23 cellular contexts compared by ENCODE assay signal in the genomic region with DNA sequence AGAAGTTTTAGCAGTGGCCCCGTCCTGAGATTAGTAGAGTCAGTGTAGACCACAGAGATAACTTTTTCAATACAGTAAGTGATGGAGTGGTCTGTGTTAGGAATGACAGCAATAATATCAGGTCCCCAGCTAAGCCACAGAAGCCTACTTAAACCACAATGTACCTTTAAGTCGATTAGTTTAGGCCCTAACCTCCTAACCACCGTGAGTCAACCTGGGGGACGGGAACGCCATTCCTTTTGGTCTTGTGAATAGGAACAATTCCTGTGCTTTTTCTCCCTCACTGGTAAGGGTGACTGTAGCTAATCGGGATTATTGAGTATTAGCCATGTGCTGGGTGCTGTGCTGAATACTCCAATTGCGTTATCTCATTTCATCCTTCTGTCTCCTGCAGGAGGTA. TPM values are rescaled to one million over a fixed set of nuclear protein-coding genes. Genes with fewer than 3 reads are reported as not detected.
DNase-seq lines count a peak whose midpoint lies in the region; ATAC-seq, FAIRE-seq and TF ChIP-seq lines count a peak whose summit lies in the region.
"Had no signal": no experiment of that assay in that cellular context is flagged by ENCODE, and none has a peak within 500 bp of the region (broad histone marks: within the 10 kb centered on the region; RNA-seq: fewer than 3 reads in every experiment).

No MANE protein-coding gene starts in this region.

- H3K27me3 ChIP-seq in left ventricle myocardium inferior (ENCODE audit: low read depth) (no peaks in the 10 kb centered on the region), ascending aorta (no peaks in the 10 kb centered on the region)

- ATAC-seq in Right ventricle myocardium superior (ENCODE audit: poor library complexity) = no peak
- ATAC-seq: HepG2 had no signal

- H3K4me1 ChIP-seq in left ventricle myocardium inferior = peaks cover 96% of the 10 kb centered on the region
- peaks cover 19 to 74% of the 10 kb centered on the region in 2 donors for H3K4me1 ChIP-seq in ascending aorta

- no peaks in the 10 kb centered on the region for H3K9me3 ChIP-seq in left ventricle myocardium inferior (replicated peaks)
- no peaks in the 10 kb centered on the region for H3K9me3 ChIP-seq in ascending aorta

- H3K4me3 ChIP-seq in left ventricle myocardium inferior (no peak overlapping the region), ascending aorta (no peak overlapping the region)
- H3K4me3 ChIP-seq: PC-9 had no signal

- no peak for TF ChIP-seq CTCF in left ventricle myocardium inferior (IDR thresholded peaks at IDR 0.05; ENCODE audit: borderline replicate concordance)
- TF ChIP-seq CTCF in ascending aorta (IDR thresholded peaks at IDR 0.05) = no peak

- peak overlapping the region; percentile 17 for H3K27ac ChIP-seq in left ventricle myocardium inferior (replicated peaks)
- H3K27ac ChIP-seq in ascending aorta = peak overlapping the region; percentile 58 to 75
- H3K27ac ChIP-seq: PC-9 had no signal

- H3K36me3 ChIP-seq in left ventricle myocardium inferior (no peaks in the 10 kb centered on the region), ascending aorta (no peaks in the 10 kb centered on the region)

- DNase-seq in left ventricle myocardium inferior (no peak), Right ventricle myocardium superior (no peak), ascending aorta (ENCODE audit: low spot score in 2 of 2) (no peak), glomerular visceral epithelial cell (ENCODE audit: extremely low spot score) (peak; percentile 36), urothelium cell line (ENCODE audit: low spot score) (no peak), C1 segment of cervical spinal cord (lab: John Stamatoyannopoulos, UW) (no peak), HCEC 1CT (no peak)
- DNase-seq in activated naive CD4-positive, alpha-beta T cell treated with Interleukin-2 at 50 U/mL for 16 hours = no peak
- DNase-seq: DMS53, EL, GF-D8, KBM-7, NCI-H1092 treated with DMSO at 0.1 percent for 48 hours, NCI-H146, NCI-H2029 treated with DMSO at 0.1 percent for 48 hours, NCI-H345, NCI-H526, PC-9, RPMI8226, SHP77 treated with DMSO at 0.1 percent for 48 hours had no signal

- intact Hi-C loops in left ventricle myocardium inferior (cut with micrococcal nuclease) = no loop called here
- intact Hi-C loops in Right ventricle myocardium superior (cut with DNase I) = no loop called here
- intact Hi-C loops in ascending aorta (cut with DNase I) = no loop called here

- FAIRE-seq in urothelium cell line (lab: Jason Lieb, UNC) = peak; percentile 83
- FAIRE-seq: A204.1, H54, HepG2 had no signal

RNA-seq across cellular contexts. Expression of a gene that starts 14.0 kb away (rescaled TPM):
- total RNA-seq in left ventricle myocardium inferior (36.3 TPM), Right ventricle myocardium superior (28.9 TPM), ascending aorta (10.5 TPM)
